ENCODE assay signal across 17 cellular contexts in the genomic region with DNA sequence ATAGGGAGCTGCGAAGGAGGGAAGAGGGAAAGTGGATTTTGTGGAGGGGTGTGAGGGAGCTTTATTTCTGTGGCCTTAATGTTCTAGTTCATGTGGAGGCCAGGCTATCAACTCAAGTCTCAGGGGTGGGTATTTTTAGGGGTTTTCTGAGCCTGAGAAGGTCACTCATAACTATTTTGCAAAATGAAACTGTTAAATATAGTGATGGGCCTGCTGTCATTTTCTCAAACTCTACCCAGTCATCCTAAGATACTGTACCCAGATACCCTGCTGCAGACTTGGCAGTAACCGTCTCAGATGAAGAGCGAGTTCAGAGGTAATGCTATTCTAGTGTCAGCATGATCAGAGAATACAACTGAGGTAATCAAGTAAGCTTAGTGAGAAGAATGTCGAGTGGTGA.
DNase-seq lines count a peak whose midpoint lies in the region; ATAC-seq and TF ChIP-seq lines count a peak whose summit lies in the region.
"Had no signal": no experiment of that assay in that cellular context is flagged by ENCODE, and none has a peak within 500 bp of the region (broad histone marks: within the 10 kb centered on the region; RNA-seq: fewer than 3 reads in every experiment).

No MANE protein-coding gene starts in this region.

- no peaks in the 10 kb centered on the region for H3K9me3 ChIP-seq in ovary

- H3K4me3 Mint-ChIP-seq in stimulated activated naive B cell treated with anti-CD40 and anti-IgM and Interleukin-4, amounts not matched to agents 10 μg/mL and 1 μg/mL and 100 μg/mL, for 72 hours = peak overlapping the region in 1 of 2 donors; percentile 9
- H3K4me3 Mint-ChIP-seq: endodermal cell had no signal

- peaks cover 4 to 16% of the 10 kb centered on the region in 2 donors for H3K4me1 Mint-ChIP-seq in stimulated activated naive B cell treated with anti-CD40 and anti-IgM and Interleukin-4, amounts not matched to agents 10 μg/mL and 1 μg/mL and 100 μg/mL, for 72 hours

- H3K36me3 ChIP-seq in H7 (replicated peaks; ENCODE audit: control insufficient read depth, insufficient read depth, low read length) (no peaks in the 10 kb centered on the region), ovary (no peaks in the 10 kb centered on the region)

- intact Hi-C loops in ovary (cut with DNase I) = no loop called here

- TF ChIP-seq CTCF in ovary (IDR thresholded peaks at IDR 0.05) = no peak

- peak overlapping the region; percentile 5 for H3K27ac Mint-ChIP-seq in stimulated activated naive B cell treated with anti-CD40 and anti-IgM and Interleukin-4, amounts not matched to agents 10 μg/mL and 1 μg/mL and 100 μg/mL, for 72 hours
- H3K27ac Mint-ChIP-seq: endodermal cell had no signal

- no peak for TF ChIP-seq EP300 in ovary (IDR thresholded peaks at IDR 0.05)

- TF ChIP-seq POLR2A in ovary (IDR thresholded peaks at IDR 0.05) = no peak

- H3K27me3 ChIP-seq in H7 (ENCODE audit: control insufficient read depth, insufficient read depth, low read length) (no peaks in the 10 kb centered on the region), ovary (no peaks in the 10 kb centered on the region)

- no peak for DNase-seq in activated CD4-positive, CD25-positive, alpha-beta regulatory T cell treated with anti-CD3 and anti-CD28 coated beads, Interleukin-2, amount 50 U/mL, for 72 hours
- no peak for DNase-seq in stimulated activated naive B cell treated with anti-CD40 and anti-IgM and Interleukin-4, amounts not matched to agents 10 μg/mL and 1 μg/mL and 100 μg/mL, for 72 hours
- DNase-seq in H7 = no peak
- no peak for DNase-seq in ovary
- DNase-seq in ureter (ENCODE audit: low spot score) = no peak
- DNase-seq: amniotic stem cell, C1 segment of cervical spinal cord, DMS53, endodermal cell, NCI-H1694, NCI-H446 treated with DMSO at 0.1 percent for 48 hours, PC-9 had no signal

- ATAC-seq in activated CD4-positive, CD25-positive, alpha-beta regulatory T cell treated with anti-CD3 and anti-CD28 coated beads, Interleukin-2, amount 50 U/mL, for 24 hours = peak; percentile 28 to 37
- peak; percentile 86 for ATAC-seq in HG02588 (IDR thresholded peaks at IDR 0.05; ENCODE audit: unreplicated experiment)
- ATAC-seq in HG03342 (IDR thresholded peaks at IDR 0.05; ENCODE audit: unreplicated experiment) = peak; percentile 51
- ATAC-seq in stimulated activated naive B cell treated with anti-CD40 and anti-IgM and Interleukin-4, amounts not matched to agents 10 μg/mL and 1 μg/mL and 100 μg/mL, for 72 hours (replicated peaks) = peak; percentile 93 to 94
- ATAC-seq: left lobe of liver had no signal

- 72 to 80% (median 77%) methylated on average over 4 of the region's 4 CpGs for WGBS in ovary, 3 donors

- H3K4me3 ChIP-seq in H7 (ENCODE audit: insufficient read depth, low read depth, low read length) = no peak overlapping the region
- no peak overlapping the region for H3K4me3 ChIP-seq in ovary
- H3K4me3 ChIP-seq: PC-9 had no signal

- no peak overlapping the region for H3K27ac ChIP-seq in ovary
- H3K27ac ChIP-seq: 22Rv1, PC-9 had no signal

- H3K36me3 Mint-ChIP-seq in stimulated activated naive B cell treated with anti-CD40 and anti-IgM and Interleukin-4, amounts not matched to agents 10 μg/mL and 1 μg/mL and 100 μg/mL, for 72 hours = no peaks in the 10 kb centered on the region

- peaks cover 0 to 4% of the 10 kb centered on the region in 2 donors for H3K9me3 Mint-ChIP-seq in stimulated activated naive B cell treated with anti-CD40 and anti-IgM and Interleukin-4, amounts not matched to agents 10 μg/mL and 1 μg/mL and 100 μg/mL, for 72 hours

- no peaks in the 10 kb centered on the region for H3K27me3 Mint-ChIP-seq in stimulated activated naive B cell treated with anti-CD40 and anti-IgM and Interleukin-4, amounts not matched to agents 10 μg/mL and 1 μg/mL and 100 μg/mL, for 72 hours

- H3K4me1 ChIP-seq in ovary (ENCODE audit: insufficient read depth) = no peaks in the 10 kb centered on the region

Comparison
In these comparisons a context has a peak if more than half of its experiments do, and no peak if none do; other contexts are left out.
1. ATAC-seq: peak in every context shown above with its lines; median percentile 94 in stimulated activated naive B cell treated with anti-CD40 and anti-IgM and Interleukin-4, amounts not matched to agents 10 μg/mL and 1 μg/mL and 100 μg/mL, for 72 hours; 86 in HG02588; 51 in HG03342; 32 in activated CD4-positive, CD25-positive, alpha-beta regulatory T cell treated with anti-CD3 and anti-CD28 coated beads, Interleukin-2, amount 50 U/mL, for 24 hours.